In the genomic region with DNA sequence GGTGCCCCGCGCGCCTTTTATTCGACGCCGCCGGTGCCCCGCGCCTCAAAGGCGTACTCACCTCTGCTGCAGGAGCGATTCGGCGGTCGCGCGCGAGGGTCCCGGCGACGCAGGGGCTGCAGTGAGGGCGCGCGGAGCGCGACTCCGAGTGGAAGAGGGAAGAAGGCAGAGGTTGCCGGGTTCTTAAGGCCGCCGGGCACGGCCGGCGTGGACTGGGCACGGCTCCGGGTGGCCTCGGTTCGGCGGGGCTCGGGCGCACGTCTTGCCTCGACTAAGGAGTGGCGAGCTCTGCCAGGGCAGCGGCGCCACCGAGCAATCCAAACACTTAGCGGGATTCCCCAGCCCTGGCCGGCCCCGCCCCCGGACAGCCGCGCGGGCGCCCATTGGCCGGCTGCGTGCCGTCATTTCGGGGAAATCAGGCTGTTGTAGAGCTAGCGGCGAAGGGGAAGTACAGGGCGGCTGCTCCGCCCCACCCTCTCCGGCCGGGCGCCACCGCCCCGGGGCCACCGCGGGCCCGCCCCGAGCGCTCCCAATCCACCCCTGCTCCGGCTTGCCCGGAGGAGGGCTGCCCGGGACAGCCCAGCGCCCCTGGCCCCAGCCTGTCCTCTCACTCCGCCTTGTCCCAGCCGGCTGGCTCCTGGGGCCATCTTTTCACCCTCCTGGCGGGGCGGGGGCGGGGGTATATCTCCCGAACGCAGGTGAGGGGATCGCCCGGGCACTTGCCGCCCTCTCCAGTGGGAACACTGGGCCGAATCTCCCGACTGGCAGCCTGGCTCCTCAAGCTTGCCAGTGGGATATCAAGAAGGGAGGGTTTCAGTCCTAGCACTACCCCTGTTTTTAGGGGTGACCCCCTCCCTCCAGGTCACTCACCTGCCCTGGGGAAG, we compare ENCODE assay signal across 8 cellular contexts. TPM values are rescaled to one million over a fixed set of nuclear protein-coding genes. Genes with fewer than 3 reads are reported as not detected.
DNase-seq lines count a peak whose midpoint lies in the region; ATAC-seq and TF ChIP-seq lines count a peak whose summit lies in the region.

A gene with protein sequence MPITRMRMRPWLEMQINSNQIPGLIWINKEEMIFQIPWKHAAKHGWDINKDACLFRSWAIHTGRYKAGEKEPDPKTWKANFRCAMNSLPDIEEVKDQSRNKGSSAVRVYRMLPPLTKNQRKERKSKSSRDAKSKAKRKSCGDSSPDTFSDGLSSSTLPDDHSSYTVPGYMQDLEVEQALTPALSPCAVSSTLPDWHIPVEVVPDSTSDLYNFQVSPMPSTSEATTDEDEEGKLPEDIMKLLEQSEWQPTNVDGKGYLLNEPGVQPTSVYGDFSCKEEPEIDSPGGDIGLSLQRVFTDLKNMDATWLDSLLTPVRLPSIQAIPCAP (minus strand): TSS at position 290 of the 884 bp plus-strand sequence. CDS start 1,295 bp downstream, outside the sequence.

- H3K4me1 ChIP-seq in breast epithelium (peaks cover 8 to 33% of the 10 kb centered on the region in 2 donors), smooth muscle cell (ENCODE audit: low read depth) (peaks cover 11% of the 10 kb centered on the region)

- DNase-seq in AG08395 (ENCODE audit: low spot score) (peak; percentile 98), NCI-H2227 (lab: John Stamatoyannopoulos, UW; ENCODE audit: unreplicated experiment) (peak; percentile 91), WERI-Rb-1 (peak; percentile 94), breast epithelium (ENCODE audit: low spot score in 2 of 2) (peak; percentile 96), iPS-NIHi11 (ENCODE audit: low spot score) (peak; percentile 98), smooth muscle cell (lab: John Stamatoyannopoulos, UW; ENCODE audit: unreplicated experiment) (peak; percentile 89)

- H3K4me3 ChIP-seq in WERI-Rb-1 (ENCODE audit: low read depth, low read length) (peak within 1 kb of the TSS; percentile 74), breast epithelium (peak within 1 kb of the TSS; percentile 67 to 97 (median 83)), smooth muscle cell (peak within 1 kb of the TSS; percentile 97)

- H2AFZ ChIP-seq in smooth muscle cell (ENCODE audit: low read depth) = peak within 1 kb of the TSS; percentile 89

- H3K27me3 ChIP-seq in WERI-Rb-1 (ENCODE audit: insufficient read depth, low read depth, severe bottlenecking) = no peaks in the 10 kb centered on the region
- no peaks in the 10 kb centered on the region for H3K27me3 ChIP-seq in breast epithelium
- no peaks in the 10 kb centered on the region for H3K27me3 ChIP-seq in smooth muscle cell (ENCODE audit: low read depth)

- H3F3A ChIP-seq in smooth muscle cell (ENCODE audit: low read depth) = no peaks in the 10 kb centered on the region

- ATAC-seq in GM18873 (IDR thresholded peaks at IDR 0.05; ENCODE audit: low FRiP score, unreplicated experiment) (peak; percentile 71), HG03135 (IDR thresholded peaks at IDR 0.05; ENCODE audit: unreplicated experiment) (peak; percentile 81)

- H3K9me3 ChIP-seq in WERI-Rb-1 (ENCODE audit: severe bottlenecking) (no peaks in the 10 kb centered on the region), breast epithelium (no peaks in the 10 kb centered on the region), smooth muscle cell (replicated peaks; ENCODE audit: low read depth) (no peaks in the 10 kb centered on the region)

- H3K4me2 ChIP-seq in smooth muscle cell = peak within 1 kb of the TSS; percentile 100

- intact Hi-C loops in breast epithelium (cut with DNase I; ENCODE audit: low total_unique reads) = no loop called here

- peaks cover 34% of the 10 kb centered on the region for H4K20me1 ChIP-seq in smooth muscle cell (ENCODE audit: low read depth)

- TF ChIP-seq CTCF in WERI-Rb-1 (IDR thresholded peaks at IDR 0.05; ENCODE audit: low read depth, low read length) (0 out of 2 replicates have a peak, but pooled peaks have one; percentile 10), breast epithelium (IDR thresholded peaks at IDR 0.05) (peak in 2 of 3 donors; percentile 5 to 10), smooth muscle cell (IDR thresholded peaks at IDR 0.05; ENCODE audit: borderline replicate concordance, insufficient read depth, poor library complexity, severe bottlenecking) (no peak)

- H3K79me2 ChIP-seq in smooth muscle cell (ENCODE audit: low read depth) = peaks cover 7% of the 10 kb centered on the region

- TF ChIP-seq POLR2A in breast epithelium (IDR thresholded peaks at IDR 0.05) = peak; percentile 83

- peak within 1 kb of the TSS; percentile 90 for H3K27ac ChIP-seq in WERI-Rb-1
- H3K27ac ChIP-seq in breast epithelium = peak within 1 kb of the TSS; percentile 95 to 96
- peak within 1 kb of the TSS; percentile 98 for H3K27ac ChIP-seq in smooth muscle cell (ENCODE audit: low read depth)

- peak within 1 kb of the TSS; percentile 98 for H3K9ac ChIP-seq in smooth muscle cell (ENCODE audit: low read depth)

- H3K36me3 ChIP-seq in WERI-Rb-1 = peaks cover 20% of the 10 kb centered on the region
- no peaks in the 10 kb centered on the region for H3K36me3 ChIP-seq in breast epithelium
- no peaks in the 10 kb centered on the region for H3K36me3 ChIP-seq in smooth muscle cell (ENCODE audit: low read depth)

- 1% methylated on average over 75 of the region's 87 CpGs for WGBS in smooth muscle cell (ENCODE audit: low lambda C conversion rate)

RNA-seq across cellular contexts. Expression of the gene that starts here (rescaled TPM):
- total RNA-seq in breast epithelium = 10 to 100 TPM; 10.4 to 27.8 (median 18.0) TPM
- total RNA-seq in smooth muscle cell = 15.7 and 18.0 TPM in 2 replicates
- polyA plus RNA-seq in smooth muscle cell = 19.1 and 25.5 TPM in 2 replicates

Comparison
In these comparisons a context has a peak if more than half of its experiments do, and no peak if none do; other contexts are left out.
1. Peak in every context shown above with its lines: DNase-seq, ATAC-seq, H3K4me3 ChIP-seq and H3K27ac ChIP-seq.